In the genomic region with DNA sequence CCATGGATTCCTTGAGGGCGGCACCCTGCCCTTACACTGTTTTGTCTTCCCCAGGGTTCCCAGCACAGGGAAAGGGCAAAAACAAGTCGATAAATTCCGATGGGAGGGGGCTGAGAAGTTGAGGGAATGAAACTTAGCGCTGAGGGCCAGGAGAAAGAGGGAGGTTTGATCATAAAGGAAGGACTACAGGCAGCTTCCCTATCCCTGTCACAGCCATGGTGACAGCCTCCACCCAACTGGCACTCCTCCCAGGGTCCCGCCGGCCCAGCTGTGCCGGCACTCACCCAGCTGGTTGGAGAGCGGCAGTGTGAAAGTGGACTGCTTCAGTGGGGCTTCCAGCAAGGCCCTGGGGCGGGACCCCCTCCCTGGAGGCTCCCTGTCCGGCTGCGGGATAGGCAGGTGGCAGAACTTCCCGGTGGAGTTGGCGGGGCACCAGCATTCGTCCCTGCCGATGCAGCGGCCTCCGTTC, we compare ENCODE assay signal across 14 cellular contexts. TPM values are rescaled to one million over a fixed set of nuclear protein-coding genes. Genes with fewer than 3 reads are reported as not detected.
DNase-seq lines count a peak whose midpoint lies in the region; ATAC-seq and TF ChIP-seq lines count a peak whose summit lies in the region.
"Had no signal": no experiment of that assay in that cellular context is flagged by ENCODE, and none has a peak within 500 bp of the region (broad histone marks: within the 10 kb centered on the region; RNA-seq: fewer than 3 reads in every experiment).

No MANE protein-coding gene starts in this region.

- no peaks in the 10 kb centered on the region for H3K36me3 Mint-ChIP-seq in nephron (ENCODE audit: low read depth)

- H3K27me3 Mint-ChIP-seq in nephron (ENCODE audit: low read depth), result peaks cover 8% of the 10 kb centered on the region

- H3K27ac Mint-ChIP-seq in nephron, result peak overlapping the region in 2 of 3 experiments; percentile 53 to 55

- H3K9me3 ChIP-seq in gastroesophageal sphincter (no peaks in the 10 kb centered on the region), thyroid gland (no peaks in the 10 kb centered on the region)
- H3K9me3 ChIP-seq: BLaER1 had no signal

- CTCF ChIA-PET in RWPE1 (lab: Yijun Ruan, JAX), result no interaction called here

- H3K4me1 ChIP-seq in gastroesophageal sphincter, result peaks cover 0 to 23% (median 4%) of the 10 kb centered on the region in 3 donors
- peaks cover 51 to 54% of the 10 kb centered on the region in 2 donors for H3K4me1 ChIP-seq in thyroid gland

- ATAC-seq in gastroesophageal sphincter, result peak; percentile 50
- no peak for ATAC-seq in HG03039 (IDR thresholded peaks at IDR 0.05; ENCODE audit: unreplicated experiment)
- no peak for ATAC-seq in HG03108 (IDR thresholded peaks at IDR 0.05; ENCODE audit: unreplicated experiment)
- ATAC-seq: GM12878, Panc1 had no signal

- H3K27me3 ChIP-seq in gastroesophageal sphincter (no peaks in the 10 kb centered on the region), thyroid gland (no peaks in the 10 kb centered on the region)
- H3K27me3 ChIP-seq: BLaER1 had no signal

- peaks cover 0 to 26% of the 10 kb centered on the region in 2 donors for H3K36me3 ChIP-seq in gastroesophageal sphincter
- no peaks in the 10 kb centered on the region for H3K36me3 ChIP-seq in thyroid gland
- H3K36me3 ChIP-seq: BLaER1 had no signal

- H3K4me3 Mint-ChIP-seq in nephron, result no peak overlapping the region

- TF ChIP-seq CTCF in RWPE1 (conservative IDR thresholded peaks at IDR 0.05; ENCODE audit: low read depth) (no peak), gastroesophageal sphincter (IDR thresholded peaks at IDR 0.05) (no peak), nephron (IDR thresholded peaks at IDR 0.05; ENCODE audit: unreplicated experiment in 3 of 3) (no peak), thyroid gland (IDR thresholded peaks at IDR 0.05) (no peak)

- DNase-seq in RWPE1 (ENCODE audit: low spot score) (no peak), thyroid gland (peak in 1 of 2 donors; percentile 58)
- no peak for DNase-seq in activated naive CD4-positive, alpha-beta T cell (lab: John Stamatoyannopoulos, UW)
- DNase-seq in activated T-cell treated with anti-CD3 and anti-CD28 coated beads, Interleukin-2, amount 50 U/mL, for 48 hours, result no peak
- DNase-seq: activated gamma-delta T cell, glutamatergic neuron, NCI-H1092 had no signal

- POLR2A ChIA-PET in RWPE1 (lab: Yijun Ruan, JAX; ENCODE audit: low non-redundant PET), result no interaction called here

- H3K27ac ChIP-seq in RWPE1, result peak overlapping the region; percentile 81
- H3K27ac ChIP-seq in gastroesophageal sphincter, result peak overlapping the region in 3 of 4 donors; percentile 29 to 45 (median 32)
- H3K27ac ChIP-seq in thyroid gland, result peak overlapping the region; percentile 44 to 95 (median 55)
- H3K27ac ChIP-seq: BLaER1 had no signal

- H3K4me3 ChIP-seq in gastroesophageal sphincter (no peak overlapping the region), thyroid gland (replicated peaks in 1 of 3) (no peak overlapping the region)
- H3K4me3 ChIP-seq: BLaER1, GM12878 had no signal

- TF ChIP-seq EP300 in gastroesophageal sphincter (IDR thresholded peaks at IDR 0.05), result no peak

- intact Hi-C loops in thyroid gland (cut with DNase I), result no loop called here

- peaks cover 29% of the 10 kb centered on the region for H3K4me1 Mint-ChIP-seq in nephron

- whole genome bisulfite sequencing in gastroesophageal sphincter (ENCODE audit: low coverage in 1 of 2), 2 donors, result 60% methylated on average over 6 of the region's 17 CpGs; no CpG with 5 or more reads in 1 of the 2 donors
- 41 to 43% methylated on average over 10 to 17 of the region's 17 CpGs for WGBS in thyroid gland, 2 donors

- no peaks in the 10 kb centered on the region for H3K9me3 Mint-ChIP-seq in nephron

- TF ChIP-seq POLR2A in gastroesophageal sphincter (IDR thresholded peaks at IDR 0.05) (no peak), thyroid gland (IDR thresholded peaks at IDR 0.05) (no peak)

RNA-seq across cellular contexts. Expression of gene ISCA2, which starts 58.4 kb away (rescaled TPM):
- total RNA-seq in gastroesophageal sphincter, result 10 to 100 TPM; 10.6 to 16.3 (median 10.9) TPM
- total RNA-seq in thyroid gland, result 10 to 100 TPM; 24.6 to 54.9 (median 44.2) TPM

RNA-seq across cellular contexts. Expression of gene NPC2, which starts 58.8 kb away (rescaled TPM):
- 100 to 1,000 TPM in 3 of 4 donors, 10 to 100 TPM in 1; 81.9 to 302 (median 227) TPM for total RNA-seq in gastroesophageal sphincter
- 1,000 to 10,000 TPM in 1 of 4 donors, 100 to 1,000 TPM in 3; 583 to 1,617 (median 793) TPM for total RNA-seq in thyroid gland
